Comparison of ENCODE assay signal across 9 cellular contexts in the genomic region with DNA sequence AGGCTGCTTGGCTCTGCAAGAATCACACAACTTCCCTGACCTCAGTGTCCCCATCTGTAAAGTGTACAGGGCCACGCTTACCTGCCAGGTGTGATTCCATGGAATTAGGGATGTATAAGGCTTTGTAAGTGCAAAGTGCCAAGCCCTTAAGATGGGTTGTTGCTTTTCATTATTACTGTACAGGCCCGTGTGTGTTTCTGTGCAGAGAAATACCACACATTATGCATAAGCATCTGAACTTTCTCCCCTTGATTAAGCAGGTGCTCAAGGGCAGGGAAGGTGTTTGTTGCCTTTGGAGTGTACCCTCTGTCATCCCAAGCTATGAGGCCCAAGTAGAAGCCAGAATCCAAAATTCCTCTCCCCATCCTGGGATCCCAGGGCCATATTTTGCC. TPM values are rescaled to one million over a fixed set of nuclear protein-coding genes. Genes with fewer than 3 reads are reported as not detected.
A peak's percentile ranks its signal among the peaks of the same experiment; 100 is the strongest.
DNase-seq lines count a peak whose midpoint lies in the region; ATAC-seq and TF ChIP-seq lines count a peak whose summit lies in the region.
"Had no signal": no experiment of that assay in that cellular context is flagged by ENCODE, and none has a peak within 500 bp of the region (broad histone marks: within the 10 kb centered on the region; RNA-seq: fewer than 3 reads in every experiment).

No MANE protein-coding gene starts in this region.

- TF ChIP-seq CTCF in osteocyte (IDR thresholded peaks at IDR 0.05) = no peak

- no peak for DNase-seq in T-helper 2 cell treated with Interferon-gamma antibody and Interleukin-4, amounts not matched to agents 5 μg/mL and 100 μg/mL, for 36 hours (ENCODE audit: low spot score)
- no peak for DNase-seq in T-helper 2 cell
- DNase-seq in osteocyte (ENCODE audit: extremely low spot score, unreplicated experiment) = no peak
- DNase-seq in SW480 (ENCODE audit: low spot score) = no peak
- DNase-seq in DMS114 treated with DMSO at 0.1 percent for 48 hours (lab: John Stamatoyannopoulos, UW; ENCODE audit: unreplicated experiment) = no peak
- no peak for DNase-seq in AML-193 (lab: John Stamatoyannopoulos, UW)
- DNase-seq: anterior cingulate cortex had no signal

- peaks cover 1% of the 10 kb centered on the region for H3K36me3 Mint-ChIP-seq in T-helper 2 cell treated with Interferon-gamma antibody and Interleukin-4, amounts not matched to agents 5 μg/mL and 100 μg/mL, for 36 hours (ENCODE audit: low read depth)
- no peaks in the 10 kb centered on the region for H3K36me3 Mint-ChIP-seq in osteocyte (ENCODE audit: unreplicated experiment)

- peak overlapping the region; percentile 50 for H3K4me3 Mint-ChIP-seq in T-helper 2 cell treated with Interferon-gamma antibody and Interleukin-4, amounts not matched to agents 5 μg/mL and 100 μg/mL, for 36 hours
- H3K4me3 Mint-ChIP-seq in osteocyte (ENCODE audit: unreplicated experiment) = peak overlapping the region; percentile 22

- H3K4me1 Mint-ChIP-seq in T-helper 2 cell treated with Interferon-gamma antibody and Interleukin-4, amounts not matched to agents 5 μg/mL and 100 μg/mL, for 36 hours (ENCODE audit: low read depth) = peaks cover 20% of the 10 kb centered on the region
- peaks cover 75% of the 10 kb centered on the region for H3K4me1 Mint-ChIP-seq in osteocyte (ENCODE audit: unreplicated experiment)

- peaks cover 15% of the 10 kb centered on the region for H3K27me3 Mint-ChIP-seq in T-helper 2 cell treated with Interferon-gamma antibody and Interleukin-4, amounts not matched to agents 5 μg/mL and 100 μg/mL, for 36 hours (ENCODE audit: low read depth)
- no peaks in the 10 kb centered on the region for H3K27me3 Mint-ChIP-seq in osteocyte (ENCODE audit: unreplicated experiment)

- no peaks in the 10 kb centered on the region for H3K9me3 Mint-ChIP-seq in T-helper 2 cell treated with Interferon-gamma antibody and Interleukin-4, amounts not matched to agents 5 μg/mL and 100 μg/mL, for 36 hours
- no peaks in the 10 kb centered on the region for H3K9me3 Mint-ChIP-seq in osteocyte (ENCODE audit: unreplicated experiment)

- peak overlapping the region; percentile 67 for H3K27ac Mint-ChIP-seq in T-helper 2 cell treated with Interferon-gamma antibody and Interleukin-4, amounts not matched to agents 5 μg/mL and 100 μg/mL, for 36 hours
- H3K27ac Mint-ChIP-seq in osteocyte (ENCODE audit: unreplicated experiment) = peak overlapping the region; percentile 89

- ATAC-seq in GM21786 (IDR thresholded peaks at IDR 0.05; ENCODE audit: unreplicated experiment) (peak; percentile 15), HG03460 (IDR thresholded peaks at IDR 0.05; ENCODE audit: unreplicated experiment) (peak; percentile 35)

RNA-seq across cellular contexts. Expression of gene HRH1, which starts 13.6 kb away (rescaled TPM):
- total RNA-seq in osteocyte = 28.6 and 30.3 TPM in 2 replicates
